In genomic region chr20:20304942-20305341, GRCh38 we compare ENCODE assay signal across 16 cellular contexts.
DNase-seq lines count a peak whose midpoint lies in the region; ATAC-seq and TF ChIP-seq lines count a peak whose summit lies in the region.
"Had no signal": no experiment of that assay in that cellular context is flagged by ENCODE, and none has a peak within 500 bp of the region (broad histone marks: within the 10 kb centered on the region; RNA-seq: fewer than 3 reads in every experiment).

No MANE protein-coding gene starts in this region.

- H4K20me1 ChIP-seq in BLaER1 (no peaks in the 10 kb centered on the region), neural progenitor cell (ENCODE audit: low read depth) (no peaks in the 10 kb centered on the region)
- H4K20me1 ChIP-seq: BLaER1 treated with 17β-estradiol and CSF1 and Interleukin-3, amounts not matched to agents 10 nM and 100 nM had no signal

- TF ChIP-seq CTCF in neural progenitor cell (IDR thresholded peaks at IDR 0.05) (no peak), natural killer cell (IDR thresholded peaks at IDR 0.05) (no peak)

- H3K4me3 ChIP-seq in BLaER1 (no peak overlapping the region), neural progenitor cell (no peak overlapping the region)
- H3K4me3 ChIP-seq: BLaER1 treated with 17β-estradiol and CSF1 and Interleukin-3, amounts not matched to agents 10 nM and 100 nM; GM23248 had no signal

- H3F3A ChIP-seq in neural progenitor cell (ENCODE audit: low read depth), result no peaks in the 10 kb centered on the region

- H3K27me3 Mint-ChIP-seq in neural progenitor cell (ENCODE audit: insufficient read depth, low read depth) (peaks cover 3% of the 10 kb centered on the region), natural killer cell (ENCODE audit: low read depth in 2 of 2) (peaks cover 6 to 11% of the 10 kb centered on the region in 2 donors)

- H3K36me3 ChIP-seq in BLaER1 (no peaks in the 10 kb centered on the region), neural progenitor cell (no peaks in the 10 kb centered on the region)
- H3K36me3 ChIP-seq: BLaER1 treated with 17β-estradiol and CSF1 and Interleukin-3, amounts not matched to agents 10 nM and 100 nM had no signal

- no peak for ATAC-seq in natural killer cell
- ATAC-seq: CD8-positive, alpha-beta T cell had no signal

- peak overlapping the region; percentile 34 for H2AFZ ChIP-seq in neural progenitor cell (replicated peaks)
- H2AFZ ChIP-seq: GM23248 had no signal

- H3K27ac ChIP-seq in BLaER1, result 0 out of 2 replicates have a peak overlapping the region, but pooled peaks have one; percentile 22
- no peak overlapping the region for H3K27ac ChIP-seq in neural progenitor cell
- H3K27ac ChIP-seq: GM23248, HL-60 had no signal

- DNase-seq in NCI-H2227 treated with DMSO at 0.1 percent for 48 hours (lab: John Stamatoyannopoulos, UW) (peak; percentile 47), neural progenitor cell (ENCODE audit: low spot score) (no peak), superior temporal gyrus (ENCODE audit: extremely low spot score) (peak; percentile 12), NCI-H524 treated with DMSO at 0.1 percent for 48 hours (lab: John Stamatoyannopoulos, UW) (no peak), natural killer cell (no peak), activated T-cell treated with anti-CD3 and anti-CD28 coated beads for 4 hours (no peak)
- DNase-seq: 8988T; Calu3; CD8-positive, alpha-beta T cell; DMS79 treated with DMSO at 0.1 percent for 48 hours; GF-D8; GM23248; HCEC 1CT had no signal

- H3K36me3 Mint-ChIP-seq in neural progenitor cell (no peaks in the 10 kb centered on the region), natural killer cell (no peaks in the 10 kb centered on the region)
- H3K36me3 Mint-ChIP-seq: CD8-positive, alpha-beta T cell had no signal

- H3K4me1 ChIP-seq in BLaER1 (peaks cover 21% of the 10 kb centered on the region), neural progenitor cell (no peaks in the 10 kb centered on the region)

- no peaks in the 10 kb centered on the region for H3K9me3 ChIP-seq in BLaER1
- H3K9me3 ChIP-seq in neural progenitor cell (ENCODE audit: low read depth), result no peaks in the 10 kb centered on the region
- H3K9me3 ChIP-seq: BLaER1 treated with 17β-estradiol and CSF1 and Interleukin-3, amounts not matched to agents 10 nM and 100 nM had no signal

- no peaks in the 10 kb centered on the region for H3K27me3 ChIP-seq in BLaER1
- no peaks in the 10 kb centered on the region for H3K27me3 ChIP-seq in neural progenitor cell
- H3K27me3 ChIP-seq: BLaER1 treated with 17β-estradiol and CSF1 and Interleukin-3, amounts not matched to agents 10 nM and 100 nM had no signal

- H3K79me2 ChIP-seq in neural progenitor cell (ENCODE audit: low read depth), result no peaks in the 10 kb centered on the region

- H3K4me3 Mint-ChIP-seq in neural progenitor cell (no peak overlapping the region), natural killer cell (no peak overlapping the region)
- H3K4me3 Mint-ChIP-seq: CD8-positive, alpha-beta T cell had no signal

- H3K4me1 Mint-ChIP-seq in neural progenitor cell (no peaks in the 10 kb centered on the region), natural killer cell (no peaks in the 10 kb centered on the region)

- H3K9me3 Mint-ChIP-seq in neural progenitor cell (no peaks in the 10 kb centered on the region), natural killer cell (no peaks in the 10 kb centered on the region)
- H3K9me3 Mint-ChIP-seq: CD8-positive, alpha-beta T cell had no signal

- intact Hi-C loops in natural killer cell (cut with micrococcal nuclease), result no loop called here

- H3K27ac Mint-ChIP-seq in neural progenitor cell (no peak overlapping the region), natural killer cell (no peak overlapping the region)
- H3K27ac Mint-ChIP-seq: CD8-positive, alpha-beta T cell had no signal

- H3K4me2 ChIP-seq in BLaER1, result no peak overlapping the region
- no peak overlapping the region for H3K4me2 ChIP-seq in neural progenitor cell

- H3K9ac ChIP-seq in BLaER1 (no peak overlapping the region), neural progenitor cell (no peak overlapping the region)
- H3K9ac ChIP-seq: BLaER1 treated with 17β-estradiol and CSF1 and Interleukin-3, amounts not matched to agents 10 nM and 100 nM; GM23248 had no signal

Comparison
In these comparisons a context has a peak if more than half of its experiments do, and no peak if none do; other contexts are left out.
1. DNase-seq: peak in NCI-H2227 treated with DMSO at 0.1 percent for 48 hours (single experiment) and superior temporal gyrus (single experiment); none in neural progenitor cell (single experiment), NCI-H524 treated with DMSO at 0.1 percent for 48 hours (single experiment), natural killer cell (single experiment) and activated T-cell treated with anti-CD3 and anti-CD28 coated beads for 4 hours (single experiment).